ENCODE assay signal across 24 cellular contexts in genomic region chr3:135325726-135326245, GRCh38.
DNase-seq lines count a peak whose midpoint lies in the region; ATAC-seq and TF ChIP-seq lines count a peak whose summit lies in the region.
"Had no signal": no experiment of that assay in that cellular context is flagged by ENCODE, and none has a peak within 500 bp of the region (broad histone marks: within the 10 kb centered on the region; RNA-seq: fewer than 3 reads in every experiment).

No MANE protein-coding gene starts in this region.

- H3K27me3 ChIP-seq in right cardiac atrium (ENCODE audit: control insufficient read depth, insufficient read depth) (no peaks in the 10 kb centered on the region), Peyer's patch (no peaks in the 10 kb centered on the region)
- H3K27me3 ChIP-seq: SJSA1, testis had no signal

- H3K4me1 ChIP-seq in right cardiac atrium (ENCODE audit: control insufficient read depth, insufficient read depth, low read length) (no peaks in the 10 kb centered on the region), Peyer's patch (no peaks in the 10 kb centered on the region)
- H3K4me1 ChIP-seq: SJSA1, testis had no signal

- peak; percentile 5 for DNase-seq in DMS153 treated with DMSO at 0.1 percent for 48 hours (lab: John Stamatoyannopoulos, UW; ENCODE audit: unreplicated experiment)
- DNase-seq in DMS153 (lab: John Stamatoyannopoulos, UW), result no peak
- DNase-seq in right cardiac atrium, result peak; percentile 18 to 64 (median 58)
- DNase-seq in cardiac septum (ENCODE audit: low spot score), result no peak
- peak; percentile 72 for DNase-seq in NCI-H748 (lab: John Stamatoyannopoulos, UW; ENCODE audit: unreplicated experiment)
- DNase-seq in RWPE1 (ENCODE audit: low spot score), result no peak
- no peak for DNase-seq in Peyer's patch
- no peak for DNase-seq in ecto neural progenitor cell (ENCODE audit: low spot score)
- DNase-seq: activated CD4-positive, alpha-beta T cell treated with anti-CD3 and anti-CD28 coated beads for 48 hours; activated naive CD4-positive, alpha-beta T cell treated with anti-CD3 and anti-CD28 coated beads, Interleukin-2, amount 50 U/mL, for 16 hours; activated T-cell treated with anti-CD3 and anti-CD28 coated beads, Interleukin-2, amount 50 U/mL, for 72 hours; anterior cingulate cortex; CD8-positive, alpha-beta T cell; GOT3; head of caudate nucleus; MV-4-11; naive B cell; stimulated activated CD4-positive, alpha-beta T cell treated with anti-CD3 and anti-CD28 coated beads, Interleukin-2, amount 100 ng/mL, for 48 hours; stimulated activated naive B cell treated with anti-CD40 and anti-IgM and Interleukin-4, amounts not matched to agents 10 μg/mL and 1 μg/mL and 100 μg/mL, for 72 hours; T-helper 2 cell; testis had no signal

- CTCF ChIA-PET in RWPE1 (lab: Yijun Ruan, JAX), result interaction anchor here (0.7 kb wide), 1 partner anchor 274 kb away, joined by 4 read pairs; no protein-coding TSS in a partner anchor

- TF ChIP-seq POLR2A in Peyer's patch (IDR thresholded peaks at IDR 0.05), result no peak

- H3K9me3 ChIP-seq in right cardiac atrium (ENCODE audit: control insufficient read depth, low read length) (no peaks in the 10 kb centered on the region), Peyer's patch (no peaks in the 10 kb centered on the region)
- H3K9me3 ChIP-seq: SJSA1, testis had no signal

- no peaks in the 10 kb centered on the region for H3K36me3 ChIP-seq in Peyer's patch
- H3K36me3 ChIP-seq: cardiac muscle cell, SJSA1 had no signal

- TF ChIP-seq CTCF in RWPE1 (conservative IDR thresholded peaks at IDR 0.05; ENCODE audit: low read depth), result no peak
- no peak for TF ChIP-seq CTCF in Peyer's patch (IDR thresholded peaks at IDR 0.05)

- no peak overlapping the region for H3K4me3 ChIP-seq in right cardiac atrium (ENCODE audit: low read length)
- H3K4me3 ChIP-seq in Peyer's patch, result no peak overlapping the region
- H3K4me3 ChIP-seq: cardiac muscle cell, SJSA1, testis had no signal

- ATAC-seq in right cardiac atrium, result no peak
- ATAC-seq: activated T-cell treated with anti-CD3 and anti-CD28 coated beads, Interleukin-2, amount 50 U/mL, for 72 hours; CD8-positive, alpha-beta T cell had no signal

- POLR2A ChIA-PET in RWPE1 (lab: Yijun Ruan, JAX; ENCODE audit: low non-redundant PET), result no interaction called here

- intact Hi-C loops in right cardiac atrium (cut with DNase I) (no loop called here), cardiac septum (cut with DNase I) (no loop called here)

- WGBS in right cardiac atrium, result 36% methylated on average over 6 of the region's 6 CpGs

- H3K27ac ChIP-seq in right cardiac atrium (ENCODE audit: low read length) (no peak overlapping the region), RWPE1 (no peak overlapping the region), Peyer's patch (no peak overlapping the region)
- H3K27ac ChIP-seq: 22Rv1, cardiac muscle cell, SJSA1, testis had no signal

Comparison
In these comparisons a context has a peak if more than half of its experiments do, and no peak if none do; other contexts are left out.
1. DNase-seq: peak in DMS153 treated with DMSO at 0.1 percent for 48 hours (single experiment), right cardiac atrium (3 of 3) and NCI-H748 (single experiment); none in DMS153 (single experiment), cardiac septum (single experiment), RWPE1 (single experiment), Peyer's patch (0 of 3) and ecto neural progenitor cell (single experiment).